Comparison of ENCODE assay signal across 8 cellular contexts in the genomic region with DNA sequence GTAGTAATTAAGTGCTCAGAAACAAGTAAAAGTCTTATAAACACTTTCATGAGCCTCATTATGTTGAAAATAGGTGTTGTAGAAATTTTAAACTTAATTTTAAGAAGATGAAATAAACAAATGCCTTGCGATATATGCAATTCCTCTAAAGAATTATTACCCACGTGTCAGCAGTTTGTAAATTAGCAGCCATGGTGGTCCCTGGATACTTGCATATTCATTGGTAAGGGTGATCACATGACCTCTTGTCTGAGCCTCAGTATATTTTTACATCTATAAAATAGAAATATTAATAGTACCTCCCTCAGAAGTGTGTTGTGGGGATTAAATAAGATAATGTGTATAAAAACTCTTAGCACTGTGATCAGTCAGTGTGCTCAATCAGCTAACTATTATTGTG.
"Had no signal": no experiment of that assay in that cellular context is flagged by ENCODE, and none has a peak within 500 bp of the region (broad histone marks: within the 10 kb centered on the region; RNA-seq: fewer than 3 reads in every experiment).

No MANE protein-coding gene starts in this region.

- H3K9me3 ChIP-seq: HAP-1 had no signal

- H3K36me3 ChIP-seq: HAP-1 had no signal

- ATAC-seq: HCT116 had no signal

- DNase-seq: GM23248, GOT3, H7, HFFc6, KG1 had no signal

- H2AFZ ChIP-seq: GM23248 had no signal

- H3K4me1 ChIP-seq: HAP-1 had no signal

- H3K27ac ChIP-seq: GM23248, HL-60 had no signal

- H3K9ac ChIP-seq: GM23248 had no signal

- H3K4me3 ChIP-seq: GM23248, HAP-1 had no signal
